Comparison of ENCODE assay signal across 26 cellular contexts in genomic region chr3:17320266-17320665, GRCh38.
"Had no signal": no experiment of that assay in that cellular context is flagged by ENCODE, and none has a peak within 500 bp of the region (broad histone marks: within the 10 kb centered on the region; RNA-seq: fewer than 3 reads in every experiment).

No MANE protein-coding gene starts in this region.

- H3K4me2 ChIP-seq: hepatocyte, smooth muscle cell had no signal

- H2AFZ ChIP-seq: hepatocyte had no signal

- H3K79me2 ChIP-seq: hepatocyte had no signal

- H3K27me3 ChIP-seq: body of pancreas, hepatocyte, left lung, sigmoid colon, testis, uterus had no signal

- H3K27ac ChIP-seq: body of pancreas, hepatocyte, left lung, sigmoid colon, testis, uterus, VCaP had no signal

- H3K4me3 ChIP-seq: body of pancreas, hepatocyte, left lung, lung, sigmoid colon, smooth muscle cell, testis, uterus had no signal

- H3K9me3 ChIP-seq: body of pancreas, left lung, sigmoid colon, testis, uterus had no signal

- H3K4me1 ChIP-seq: body of pancreas, left lung, sigmoid colon, uterus had no signal

- ATAC-seq: activated CD4-positive, CD25-positive, alpha-beta regulatory T cell treated with anti-CD3 and anti-CD28 coated beads, Interleukin-2, amount 50 U/mL, for 24 hours; activated CD8-positive, alpha-beta memory T cell treated with anti-CD3 and anti-CD28 coated beads, Interleukin-2, amount 10 ng/mL, durations not matched to agents 7 days and 5 days; activated CD8-positive, alpha-beta T cell treated with anti-CD3 and anti-CD28 coated beads for 36 hours; activated naive CD8-positive, alpha-beta T cell treated with anti-CD3 and anti-CD28 coated beads, Interleukin-2, amount 50 U/mL, for 24 hours; body of pancreas; left lung; natural killer cell had no signal

- DNase-seq: activated CD4-positive, alpha-beta T cell treated with anti-CD3 and anti-CD28 coated beads, Interleukin-2, amount 10 ng/mL, durations not matched to agents 7 days and 5 days; activated CD8-positive, alpha-beta memory T cell treated with anti-CD3 and anti-CD28 coated beads, Interleukin-2, amount 10 ng/mL, durations not matched to agents 7 days and 5 days; activated CD8-positive, alpha-beta T cell treated with anti-CD3 and anti-CD28 coated beads for 36 hours; activated effector memory CD4-positive, alpha-beta T cell treated with anti-CD3 and anti-CD28 coated beads, Interleukin-2, amount 50 U/mL, for 16 hours; activated naive CD4-positive, alpha-beta T cell treated with anti-CD3 and anti-CD28 coated beads, Interleukin-2, amount 50 U/mL, for 16 hours; activated naive CD8-positive, alpha-beta T cell treated with anti-CD3 and anti-CD28 coated beads, Interleukin-2, amount 50 U/mL, for 24 hours; activated T-cell treated with anti-CD3 and anti-CD28 coated beads for 4 hours; anterior cingulate cortex; body of pancreas; effector CD8-positive, alpha-beta T cell; foreskin fibroblast; kidney glomerular epithelial cell; left lung; natural killer cell; retina; sigmoid colon; stimulated activated CD4-positive, alpha-beta T cell treated with anti-CD3 and anti-CD28 coated beads, Interleukin-2, amount 100 ng/mL, for 48 hours; stimulated activated naive CD4-positive, alpha-beta T cell; testis; trophoblast cell; uterus had no signal

- H3K36me3 ChIP-seq: left lung, sigmoid colon, uterus had no signal
